1 cellular context compared by ENCODE assay signal in the genomic region with DNA sequence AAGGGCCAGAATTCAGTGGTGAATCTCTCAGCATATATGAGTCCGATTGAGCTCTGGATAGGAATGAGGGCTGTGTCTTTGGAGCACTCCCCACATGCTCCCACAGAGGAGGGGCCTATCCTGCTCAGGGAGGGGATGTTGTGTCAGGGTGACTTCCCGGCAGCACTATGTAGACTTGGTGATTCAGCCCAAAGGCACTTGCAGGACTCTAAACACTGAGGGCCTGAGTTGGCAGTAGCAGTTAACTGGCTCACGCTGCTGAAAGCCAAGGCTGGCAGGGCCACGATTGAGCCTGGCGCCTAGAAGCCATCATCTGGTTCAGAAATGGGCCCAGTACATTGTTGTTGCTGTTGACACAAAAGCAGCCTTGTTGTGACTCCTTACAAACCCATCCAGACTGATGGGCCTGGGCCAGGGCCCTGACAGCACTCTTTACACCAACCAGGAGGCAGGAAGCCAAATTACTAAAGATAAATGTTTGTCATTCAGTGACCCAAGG.
A peak's percentile ranks its signal among the peaks of the same experiment; 100 is the strongest.
TF ChIP-seq lines count a peak whose summit lies in the region.

No MANE protein-coding gene starts in this region.

TF ChIP-seq in IMR-90, 13 proteins besides CTCF, POLR2A, EP300 and RAD21:
- TF ChIP-seq CHD1 (IDR thresholded peaks at IDR 0.05; ENCODE audit: low read depth, low read length) (no peak), RCOR1 (IDR thresholded peaks at IDR 0.05; ENCODE audit: insufficient replicate concordance, low read length) (peak; percentile 64), CEBPB (IDR thresholded peaks at IDR 0.05; ENCODE audit: low read depth, low read length) (peak; percentile 64; the same call in 1 of the 2 replicates), MXI1 (IDR thresholded peaks at IDR 0.05; ENCODE audit: borderline replicate concordance, low read depth, low read length) (peak; percentile 90), MAFK (IDR thresholded peaks at IDR 0.05; ENCODE audit: low read depth, low read length) (no peak), MAZ (IDR thresholded peaks at IDR 0.05; ENCODE audit: borderline replicate concordance, low read depth, low read length) (peak; percentile 96), BHLHE40 (IDR thresholded peaks at IDR 0.05; ENCODE audit: low read depth, low read length) (no peak), FOS (IDR thresholded peaks at IDR 0.05; ENCODE audit: low read depth, low read length) (peak; percentile 89), ELK1 (IDR thresholded peaks at IDR 0.05; ENCODE audit: borderline replicate concordance, low read depth, low read length) (no peak), SMC3 (IDR thresholded peaks at IDR 0.05; ENCODE audit: low read depth, low read length) (no peak; the same call in 1 of the 2 replicates), NFE2L2 (IDR thresholded peaks at IDR 0.05; ENCODE audit: low read depth, low read length) (peak; percentile 48; the same call in 1 of the 2 replicates), RFX5 (IDR thresholded peaks at IDR 0.05; ENCODE audit: low read depth, low read length) (no peak)
- TF ChIP-seq, protein P1, sequence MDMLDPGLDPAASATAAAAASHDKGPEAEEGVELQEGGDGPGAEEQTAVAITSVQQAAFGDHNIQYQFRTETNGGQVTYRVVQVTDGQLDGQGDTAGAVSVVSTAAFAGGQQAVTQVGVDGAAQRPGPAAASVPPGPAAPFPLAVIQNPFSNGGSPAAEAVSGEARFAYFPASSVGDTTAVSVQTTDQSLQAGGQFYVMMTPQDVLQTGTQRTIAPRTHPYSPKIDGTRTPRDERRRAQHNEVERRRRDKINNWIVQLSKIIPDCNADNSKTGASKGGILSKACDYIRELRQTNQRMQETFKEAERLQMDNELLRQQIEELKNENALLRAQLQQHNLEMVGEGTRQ (IDR thresholded peaks at IDR 0.05; ENCODE audit: low read depth, low read length) = peak; percentile 65; the same call in 1 of the 2 replicates
